11 cellular contexts compared by ENCODE assay signal in genomic region chr2:143148757-143149156, GRCh38. TPM values are rescaled to one million over a fixed set of nuclear protein-coding genes. Genes with fewer than 3 reads are reported as not detected.
A peak's percentile ranks its signal among the peaks of the same experiment; 100 is the strongest.
DNase-seq lines count a peak whose midpoint lies in the region; ATAC-seq and TF ChIP-seq lines count a peak whose summit lies in the region.
"Had no signal": no experiment of that assay in that cellular context is flagged by ENCODE, and none has a peak within 500 bp of the region (broad histone marks: within the 10 kb centered on the region; RNA-seq: fewer than 3 reads in every experiment).

No MANE protein-coding gene starts in this region.

- H3K9me3 Mint-ChIP-seq in activated naive CD8-positive, alpha-beta T cell treated with anti-CD3 and anti-CD28 coated beads for 36 hours = peaks cover 2% of the 10 kb centered on the region
- H3K9me3 Mint-ChIP-seq in endodermal cell = no peaks in the 10 kb centered on the region

- H3K4me3 Mint-ChIP-seq in activated naive CD8-positive, alpha-beta T cell treated with anti-CD3 and anti-CD28 coated beads for 36 hours = peak overlapping the region; percentile 9
- H3K4me3 Mint-ChIP-seq in endodermal cell = no peak overlapping the region

- peaks cover 36% of the 10 kb centered on the region for H3K36me3 Mint-ChIP-seq in activated naive CD8-positive, alpha-beta T cell treated with anti-CD3 and anti-CD28 coated beads for 36 hours
- no peaks in the 10 kb centered on the region for H3K36me3 Mint-ChIP-seq in endodermal cell (ENCODE audit: low read depth)

- H3K27me3 Mint-ChIP-seq in activated naive CD8-positive, alpha-beta T cell treated with anti-CD3 and anti-CD28 coated beads for 36 hours = no peaks in the 10 kb centered on the region
- no peaks in the 10 kb centered on the region for H3K27me3 Mint-ChIP-seq in endodermal cell (ENCODE audit: insufficient read depth)
- H3K27me3 Mint-ChIP-seq: progenitor cell of endocrine pancreas had no signal

- WGBS in endodermal cell (ENCODE audit: insufficient coverage in 1 of 2, insufficient read length in 1 of 2), 2 experiments = 93 to 100% methylated on average over 1 to 5 of the region's 5 CpGs

- H3K27ac ChIP-seq in endodermal cell (ENCODE audit: low read depth, low read length) = no peak overlapping the region
- H3K27ac ChIP-seq: SJSA1 had no signal

- peak; percentile 35 for ATAC-seq in GM18502 (IDR thresholded peaks at IDR 0.05; ENCODE audit: poor library complexity, unreplicated experiment)
- peak; percentile 62 for ATAC-seq in GM19395 (IDR thresholded peaks at IDR 0.05; ENCODE audit: unreplicated experiment)
- ATAC-seq in HG03097 (IDR thresholded peaks at IDR 0.05; ENCODE audit: low FRiP score, unreplicated experiment) = peak; percentile 51
- ATAC-seq in GM19328 (IDR thresholded peaks at IDR 0.05; ENCODE audit: unreplicated experiment) = no peak

- peaks cover 80% of the 10 kb centered on the region for H3K4me1 Mint-ChIP-seq in activated naive CD8-positive, alpha-beta T cell treated with anti-CD3 and anti-CD28 coated beads for 36 hours
- H3K4me1 Mint-ChIP-seq in endodermal cell = peaks cover 16% of the 10 kb centered on the region

- H3K4me3 ChIP-seq in endodermal cell (ENCODE audit: low read length) = no peak overlapping the region
- H3K4me3 ChIP-seq: SJSA1 had no signal

- no peaks in the 10 kb centered on the region for H3K4me1 ChIP-seq in endodermal cell (ENCODE audit: control insufficient read depth, insufficient read depth, low read length)
- H3K4me1 ChIP-seq: SJSA1 had no signal

- no peak for DNase-seq in activated naive CD8-positive, alpha-beta T cell treated with anti-CD3 and anti-CD28 coated beads for 36 hours
- DNase-seq in NCI-H1105 (lab: John Stamatoyannopoulos, UW) = no peak
- DNase-seq in CD1c-positive myeloid dendritic cell (ENCODE audit: extremely low spot score) = no peak
- DNase-seq in endodermal cell = no peak
- DNase-seq: caudate nucleus had no signal

- no peak for TF ChIP-seq CTCF in endodermal cell (conservative IDR thresholded peaks at IDR 0.05)

- no peaks in the 10 kb centered on the region for H3K27me3 ChIP-seq in endodermal cell (ENCODE audit: control insufficient read depth, insufficient read depth, low read length, poor library complexity, severe bottlenecking)
- H3K27me3 ChIP-seq: SJSA1 had no signal

- H3K9ac ChIP-seq in endodermal cell (ENCODE audit: extremely low read depth, low read length, poor library complexity, severe bottlenecking) = no peak overlapping the region

- no peaks in the 10 kb centered on the region for H3K9me3 ChIP-seq in endodermal cell (ENCODE audit: control insufficient read depth, low read length)
- H3K9me3 ChIP-seq: SJSA1 had no signal

- peak overlapping the region; percentile 81 for H3K27ac Mint-ChIP-seq in activated naive CD8-positive, alpha-beta T cell treated with anti-CD3 and anti-CD28 coated beads for 36 hours
- no peak overlapping the region for H3K27ac Mint-ChIP-seq in endodermal cell

- no peaks in the 10 kb centered on the region for H3K36me3 ChIP-seq in endodermal cell (ENCODE audit: control insufficient read depth, insufficient read depth, low read length)
- H3K36me3 ChIP-seq: SJSA1 had no signal

RNA-seq across cellular contexts. Expression of gene ARHGAP15, which starts 19.5 kb away (rescaled TPM):
- 10 to 100 TPM; 45.2 to 47.0 TPM for total RNA-seq in activated naive CD8-positive, alpha-beta T cell treated with anti-CD3 and anti-CD28 coated beads for 36 hours
- total RNA-seq in endodermal cell = under 1 TPM in 1 of 2 donors, not detected in 1; 0.86 TPM
- polyA plus RNA-seq in endodermal cell (2013, experiment 1 of 2) = 7.4 TPM
- polyA plus RNA-seq in endodermal cell (2013, experiment 2 of 2) = 8.9 TPM
- total RNA-seq: progenitor cell of endocrine pancreas, SJSA1 had no signal

Comparison
In these comparisons a context has a peak if more than half of its experiments do, and no peak if none do; other contexts are left out.
1. RNA of gene ARHGAP15, which starts 19.5 kb away (total RNA-seq): 45.2 to 47.0 TPM in activated naive CD8-positive, alpha-beta T cell treated with anti-CD3 and anti-CD28 coated beads for 36 hours; 0.86 TPM in endodermal cell; every median in the first group is over 10 times any median in the second.